15 cellular contexts compared by ENCODE assay signal in the genomic region with DNA sequence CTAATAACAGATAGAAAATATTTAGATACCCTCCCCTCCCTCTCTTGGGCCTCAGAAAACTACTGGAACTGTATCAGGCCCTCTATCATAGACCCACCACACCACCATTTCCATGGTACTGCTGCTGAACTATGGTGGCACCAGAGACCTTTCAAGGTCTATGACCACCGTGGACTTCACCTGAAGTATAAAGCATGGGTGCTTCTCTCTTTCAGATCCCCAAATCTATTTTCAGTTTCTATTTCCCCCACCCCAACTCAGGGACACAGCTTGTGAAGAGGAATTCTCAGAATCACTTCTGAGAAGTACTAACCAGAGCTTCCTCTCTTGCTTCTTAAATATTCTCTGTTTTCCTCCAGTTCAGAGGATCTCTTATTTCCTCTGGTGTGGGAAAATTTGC.
DNase-seq lines count a peak whose midpoint lies in the region; ATAC-seq, FAIRE-seq and TF ChIP-seq lines count a peak whose summit lies in the region.
"Had no signal": no experiment of that assay in that cellular context is flagged by ENCODE, and none has a peak within 500 bp of the region (broad histone marks: within the 10 kb centered on the region; RNA-seq: fewer than 3 reads in every experiment).

No MANE protein-coding gene starts in this region.

- no peaks in the 10 kb centered on the region for H4K20me1 ChIP-seq in GM12878 (ENCODE audit: control insufficient read depth, insufficient read depth)

- intact Hi-C loops in GM12878 (cut with micrococcal nuclease; ENCODE audit: unreplicated experiment), result loop anchor here (5.0 to 10.0 kb wide), 3 partner anchors 221 to 478 kb away; no protein-coding TSS in a partner anchor
- intact Hi-C loops in testis (cut with DNase I; ENCODE audit: low total_unique reads), result no loop called here

- peak; percentile 66 for ATAC-seq in GM19023 (IDR thresholded peaks at IDR 0.05; ENCODE audit: unreplicated experiment)
- peak; percentile 49 for ATAC-seq in HG02571 (IDR thresholded peaks at IDR 0.05; ENCODE audit: unreplicated experiment)
- ATAC-seq in HG03175 (IDR thresholded peaks at IDR 0.05; ENCODE audit: unreplicated experiment), result peak; percentile 53
- peak; percentile 54 for ATAC-seq in GM12878
- ATAC-seq: CD8-positive, alpha-beta T cell had no signal

- FAIRE-seq in GM12878 (lab: Jason Lieb, UNC), result no peak

- no peak for TF ChIP-seq EP300 in GM12878 (IDR thresholded peaks at IDR 0.05; ENCODE audit: borderline replicate concordance in 1 of 2, control insufficient read depth in 1 of 2, low read depth in 2 of 2, low read length in 2 of 2)

- TF ChIP-seq CTCF in GM12878 (IDR thresholded peaks at IDR 0.05 in 2 of 3, conservative IDR thresholded peaks at IDR 0.05 in 1 of 3; ENCODE audit: control insufficient read depth in 2 of 3, extremely low read depth in 1 of 3, insufficient read depth in 1 of 3, low read depth in 3 of 3, low read length in 3 of 3), result no peak
- TF ChIP-seq CTCF in testis (IDR thresholded peaks at IDR 0.05), result no peak

- H3K36me3 ChIP-seq in GM12878 (ENCODE audit: control insufficient read depth in 2 of 2, insufficient read depth in 2 of 2, low read length in 1 of 2), result no peaks in the 10 kb centered on the region
- H3K36me3 ChIP-seq in testis (ENCODE audit: low read depth, missing control alignments), result no peaks in the 10 kb centered on the region

- no peak for TF ChIP-seq RAD21 in GM12878 (IDR thresholded peaks at IDR 0.05; ENCODE audit: insufficient read depth, low read depth, low read length)

- no peak for TF ChIP-seq POLR2A in GM12878 (IDR thresholded peaks at IDR 0.05; ENCODE audit: low read depth, low read length)
- TF ChIP-seq POLR2A in testis (IDR thresholded peaks at IDR 0.05), result no peak

- no TSS peak for BruUV-seq in GM12878 (replicated peaks; lab: Mats Ljungman, UMichigan)

- H3K79me2 ChIP-seq in GM12878 (ENCODE audit: control insufficient read depth, insufficient read depth, low read length), result no peaks in the 10 kb centered on the region

- POLR2A ChIA-PET in GM12878 (lab: Charles Lee), result interaction anchor here (0.5 kb wide), 1 partner anchor 12 kb away, joined by 3 read pairs; no protein-coding TSS in a partner anchor

- H3K9me3 ChIP-seq in GM12878 (replicated peaks; ENCODE audit: control insufficient read depth, insufficient read depth, low read length), result no peaks in the 10 kb centered on the region; the same call in 2 of the 3 replicates
- H3K9me3 ChIP-seq in testis, result no peaks in the 10 kb centered on the region

- H3K4me1 ChIP-seq in GM12878 (ENCODE audit: control insufficient read depth, insufficient read depth, low read length), result no peaks in the 10 kb centered on the region
- H3K4me1 ChIP-seq in testis, result no peaks in the 10 kb centered on the region

- H2AFZ ChIP-seq in GM12878 (ENCODE audit: control insufficient read depth, low read depth, low read length), result no peak overlapping the region

- in situ Hi-C loops in GM12878 (cut with MboI), result no loop called here

- CTCF ChIA-PET in GM12878 (lab: Yijun Ruan, JAX), result interaction anchor here (1.4 kb wide), 1 partner anchor 17 kb away, joined by 3 read pairs; no protein-coding TSS in a partner anchor

- no peaks in the 10 kb centered on the region for H3K27me3 ChIP-seq in GM12878 (replicated peaks in 1 of 2; ENCODE audit: control insufficient read depth in 2 of 2, insufficient read depth in 2 of 2, low read length in 1 of 2)
- no peaks in the 10 kb centered on the region for H3K27me3 ChIP-seq in testis

- RAD21 ChIA-PET in GM12878 (lab: Charles Lee; ENCODE audit: unreplicated experiment), result no interaction called here

- no peak for DNase-seq in GM12878 (ENCODE audit: low read depth, low spot score)
- DNase-seq in stimulated activated naive CD4-positive, alpha-beta T cell (lab: John Stamatoyannopoulos, UW), result no peak
- DNase-seq in testis, result no peak
- DNase-seq in activated CD4-positive, alpha-beta T cell treated with anti-CD3 and anti-CD28 coated beads for 1 hour, result no peak
- DNase-seq in activated CD4-positive, CD25-positive, alpha-beta regulatory T cell (lab: John Stamatoyannopoulos, UW), result no peak
- DNase-seq: activated CD8-positive, alpha-beta memory T cell treated with anti-CD3 and anti-CD28 coated beads, Interleukin-2, amount 50 U/mL, for 48 hours; activated naive CD8-positive, alpha-beta T cell treated with anti-CD3 and anti-CD28 coated beads for 36 hours; CD8-positive, alpha-beta T cell; NCI-H1105 treated with DMSO at 0.1 percent for 48 hours; NCI-H510A treated with DMSO at 0.1 percent for 48 hours; SIG-M5; stimulated activated CD4-positive, alpha-beta T cell treated with anti-CD3 and anti-CD28 coated beads, Interleukin-2, amount 100 ng/mL, for 48 hours had no signal

- 8% methylated on average over 1 of the region's 1 CpG for WGBS in GM12878 (ENCODE audit: insufficient coverage, insufficient replicate concordance, low lambda C conversion rate, missing lambda C conversion rate)
- WGBS in testis, 2 donors, result 60 to 100% methylated on average over 1 of the region's 1 CpG

- no peak overlapping the region for H3K9ac ChIP-seq in GM12878 (ENCODE audit: control insufficient read depth, insufficient read depth, low read length)

- no peak overlapping the region for H3K27ac ChIP-seq in GM12878 (ENCODE audit: control insufficient read depth, insufficient read depth)
- no peak overlapping the region for H3K27ac ChIP-seq in testis

- SMC1A ChIA-PET in GM12878 (lab: Charles Lee; ENCODE audit: uncharacterized antibody, unreplicated experiment), result interaction anchor here (0.6 to 1.1 kb wide), 4 partner anchors 9 to 137 kb away, joined by 3 read pairs; no protein-coding TSS in a partner anchor

- no peak overlapping the region for H3K4me2 ChIP-seq in GM12878 (ENCODE audit: control insufficient read depth, insufficient read depth)

- H3K4me3 ChIP-seq in GM12878 (no peak overlapping the region), testis (no peak overlapping the region)

TF ChIP-seq in GM12878, 131 proteins besides CTCF, POLR2A, EP300 and RAD21:
- TF ChIP-seq, protein P1, sequence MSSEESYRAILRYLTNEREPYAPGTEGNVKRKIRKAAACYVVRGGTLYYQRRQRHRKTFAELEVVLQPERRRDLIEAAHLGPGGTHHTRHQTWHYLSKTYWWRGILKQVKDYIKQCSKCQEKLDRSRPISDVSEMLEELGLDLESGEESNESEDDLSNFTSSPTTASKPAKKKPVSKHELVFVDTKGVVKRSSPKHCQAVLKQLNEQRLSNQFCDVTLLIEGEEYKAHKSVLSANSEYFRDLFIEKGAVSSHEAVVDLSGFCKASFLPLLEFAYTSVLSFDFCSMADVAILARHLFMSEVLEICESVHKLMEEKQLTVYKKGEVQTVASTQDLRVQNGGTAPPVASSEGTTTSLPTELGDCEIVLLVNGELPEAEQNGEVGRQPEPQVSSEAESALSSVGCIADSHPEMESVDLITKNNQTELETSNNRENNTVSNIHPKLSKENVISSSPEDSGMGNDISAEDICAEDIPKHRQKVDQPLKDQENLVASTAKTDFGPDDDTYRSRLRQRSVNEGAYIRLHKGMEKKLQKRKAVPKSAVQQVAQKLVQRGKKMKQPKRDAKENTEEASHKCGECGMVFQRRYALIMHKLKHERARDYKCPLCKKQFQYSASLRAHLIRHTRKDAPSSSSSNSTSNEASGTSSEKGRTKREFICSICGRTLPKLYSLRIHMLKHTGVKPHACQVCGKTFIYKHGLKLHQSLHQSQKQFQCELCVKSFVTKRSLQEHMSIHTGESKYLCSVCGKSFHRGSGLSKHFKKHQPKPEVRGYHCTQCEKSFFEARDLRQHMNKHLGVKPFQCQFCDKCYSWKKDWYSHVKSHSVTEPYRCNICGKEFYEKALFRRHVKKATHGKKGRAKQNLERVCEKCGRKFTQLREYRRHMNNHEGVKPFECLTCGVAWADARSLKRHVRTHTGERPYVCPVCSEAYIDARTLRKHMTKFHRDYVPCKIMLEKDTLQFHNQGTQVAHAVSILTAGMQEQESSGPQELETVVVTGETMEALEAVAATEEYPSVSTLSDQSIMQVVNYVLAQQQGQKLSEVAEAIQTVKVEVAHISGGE (CRISPR knock-in tag; IDR thresholded peaks at IDR 0.05), result no peak
- TF ChIP-seq SPI1 (IDR thresholded peaks at IDR 0.05; ENCODE audit: borderline replicate concordance, insufficient read depth, low read depth, low read length) (peak; percentile 32; the same call in 1 of the 2 replicates), IKZF2 (IDR thresholded peaks at IDR 0.05) (peak in 1 of 2 experiments; percentile 39; a peak in 1 of 4 replicates)
